8 cellular contexts compared by ENCODE assay signal in the genomic region with DNA sequence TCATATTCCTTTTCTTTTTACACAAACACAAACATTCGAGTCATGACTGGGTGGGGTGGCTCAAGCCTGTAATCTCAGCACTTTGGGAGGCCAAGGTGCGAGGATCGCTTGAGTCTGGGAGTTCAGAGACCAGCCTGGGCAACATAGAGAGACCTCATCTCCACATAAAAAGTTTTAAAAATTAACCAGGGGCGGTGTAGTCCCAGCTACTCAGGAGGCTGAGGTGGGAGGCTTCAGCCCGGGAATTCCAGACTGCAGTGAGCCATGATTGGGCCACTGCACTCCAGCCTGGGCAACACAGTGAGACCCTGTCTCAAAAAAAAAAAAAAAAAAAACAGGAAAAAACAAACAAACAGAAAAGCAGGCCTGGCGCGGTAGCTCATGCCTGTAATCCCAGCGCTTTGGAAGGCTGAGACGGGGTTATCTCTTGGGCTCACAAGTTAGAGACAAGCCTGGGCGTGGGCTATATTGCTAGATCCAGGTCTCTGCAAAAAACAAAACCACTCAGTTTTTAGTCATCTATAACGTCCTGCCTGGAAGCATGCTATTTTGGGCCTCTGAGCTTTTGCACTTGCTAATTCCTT. TPM values are rescaled to one million over a fixed set of nuclear protein-coding genes. Genes with fewer than 3 reads are reported as not detected.
DNase-seq lines count a peak whose midpoint lies in the region; ATAC-seq and TF ChIP-seq lines count a peak whose summit lies in the region.

No MANE protein-coding gene starts in this region.

- ATAC-seq in heart right ventricle = peak in 1 of 8 donors; percentile 6
- ATAC-seq in mucosa of descending colon = peak; percentile 28
- no peak for ATAC-seq in HG03571 (IDR thresholded peaks at IDR 0.05; ENCODE audit: unreplicated experiment)
- no peak for ATAC-seq in HG02840 (IDR thresholded peaks at IDR 0.05; ENCODE audit: low FRiP score, unreplicated experiment)

- CTCF ChIA-PET in mammary epithelial cell (lab: Charles Lee; ENCODE audit: low non-redundant PET) = no interaction called here

- H3K9me3 ChIP-seq in heart right ventricle (no peaks in the 10 kb centered on the region), mammary epithelial cell (replicated peaks; ENCODE audit: insufficient read depth, low read length) (no peaks in the 10 kb centered on the region), mucosa of descending colon (no peaks in the 10 kb centered on the region)

- H4K20me1 ChIP-seq in mammary epithelial cell (ENCODE audit: insufficient read depth, low read length) = no peaks in the 10 kb centered on the region

- peaks cover 0 to 30% (median 0%) of the 10 kb centered on the region in 9 donors for H3K36me3 ChIP-seq in heart right ventricle
- H3K36me3 ChIP-seq in mammary epithelial cell (ENCODE audit: insufficient read depth, low read length) = peaks cover 14% of the 10 kb centered on the region
- no peaks in the 10 kb centered on the region for H3K36me3 ChIP-seq in mucosa of descending colon (ENCODE audit: low read depth)

- peak overlapping the region; percentile 26 to 96 (median 88) for H3K27ac ChIP-seq in heart right ventricle
- peak overlapping the region; percentile 63 for H3K27ac ChIP-seq in mammary epithelial cell (ENCODE audit: insufficient read depth, low read depth, low read length)

- H2AFZ ChIP-seq in mammary epithelial cell (ENCODE audit: low read depth, low read length) = peak overlapping the region; percentile 95

- peaks cover 5 to 29% (median 19%) of the 10 kb centered on the region in 9 donors for H3K4me1 ChIP-seq in heart right ventricle
- H3K4me1 ChIP-seq in mammary epithelial cell (ENCODE audit: insufficient read depth, low read length) = peaks cover 14% of the 10 kb centered on the region
- H3K4me1 ChIP-seq in mucosa of descending colon (ENCODE audit: low read depth) = peaks cover 13% of the 10 kb centered on the region

- H3K9ac ChIP-seq in mammary epithelial cell (ENCODE audit: insufficient read depth, low read length) = peak overlapping the region; percentile 42

- 49 to 50% methylated on average over 11 of the region's 11 CpGs for WGBS in heart right ventricle, 2 donors
- WGBS in mammary epithelial cell (ENCODE audit: low coverage, missing lambda C conversion rate) = 49% methylated on average over 11 of the region's 11 CpGs

- peaks cover 30% of the 10 kb centered on the region for H3K79me2 ChIP-seq in mammary epithelial cell (ENCODE audit: insufficient read depth, low read length)

- BruUV-seq in mammary epithelial cell (replicated peaks; lab: Mats Ljungman, UMichigan) = TSS peak; percentile 49

- H3K27me3 ChIP-seq in heart right ventricle (no peaks in the 10 kb centered on the region), mammary epithelial cell (ENCODE audit: insufficient read depth, low read length) (no peaks in the 10 kb centered on the region)

- in situ Hi-C loops in mammary epithelial cell (cut with MboI; ENCODE audit: low sequenced_read_pairs in 2 of 2) = loop anchor here in 1 of 2 donors (10.0 to 25.0 kb wide), 2 partner anchors 69 to 167 kb away; no protein-coding TSS in a partner anchor

- H3K4me3 ChIP-seq in heart right ventricle (peak overlapping the region; percentile 76 to 98 (median 88)), mammary epithelial cell (replicated peaks in 1 of 3; ENCODE audit: insufficient read depth in 1 of 3, low read depth in 2 of 3, low read length in 3 of 3) (peak overlapping the region; percentile 35 to 43 (median 35)), mucosa of descending colon (no peak overlapping the region)

- TF ChIP-seq CTCF in heart right ventricle (IDR thresholded peaks at IDR 0.05) (no peak), mammary epithelial cell (conservative IDR thresholded peaks at IDR 0.05 in 1 of 2, IDR thresholded peaks at IDR 0.05 in 1 of 2; ENCODE audit: extremely low read depth in 1 of 2, insufficient read depth in 1 of 2, low read depth in 1 of 2, low read length in 2 of 2) (no peak), mucosa of descending colon (IDR thresholded peaks at IDR 0.05) (no peak)

- peak overlapping the region; percentile 96 for H3K4me2 ChIP-seq in mammary epithelial cell (ENCODE audit: insufficient read depth, low read depth, low read length)

- DNase-seq in heart right ventricle (no peak), cardiac septum (ENCODE audit: low spot score) (no peak), mammary epithelial cell (no peak), mucosa of descending colon (peak in 2 of 3 donors; percentile 46 to 47), NCI-H526 treated with DMSO at 0.1 percent for 48 hours (lab: John Stamatoyannopoulos, UW) (no peak), GM19238 (ENCODE audit: insufficient read length, low spot score) (no peak)

- dilution Hi-C loops in mammary epithelial cell (cut with HindIII; ENCODE audit: low sequenced_read_pairs) = no loop called here

- intact Hi-C loops in heart right ventricle (cut with DNase I) (loop anchor here in 4 of 10 donors (5.0 to 10.0 kb wide), 3 partner anchors 52 to 479 kb away; partner anchors contain the start of genes NUCB1 (in 4 of the 4) and CA11 (in 1 of the 4)), cardiac septum (cut with DNase I) (loop anchor here (1.0 to 5.0 kb wide), 3 partner anchors 11 to 77 kb away; partner anchors contain the start of genes FTL and TULP2), mammary epithelial cell (cut with micrococcal nuclease) (loop anchor here (1.0 to 2.0 kb wide), 3 partner anchors 29 to 79 kb away; partner anchors contain the start of gene NUCB1), mucosa of descending colon (cut with DNase I, micrococcal nuclease) (no loop called here)

RNA-seq across cellular contexts. Expression of gene BAX, which starts 0.6 kb away (rescaled TPM):
- 10 to 100 TPM; 11.5 to 41.5 (median 19.5) TPM for total RNA-seq in heart right ventricle
- polyA plus RNA-seq in heart right ventricle = 10 to 100 TPM; 17.6 to 37.4 TPM
- 25.6 TPM for total RNA-seq in cardiac septum
- total RNA-seq in mammary epithelial cell = 100 to 1,000 TPM in 1 of 2 donors, 10 to 100 TPM in 1; 53.7 to 180 TPM
- 77.6 TPM for polyA plus RNA-seq in mammary epithelial cell
- 74.0 TPM for polyA minus RNA-seq in mammary epithelial cell
- 100 to 1,000 TPM in 2 of 3 donors, 10 to 100 TPM in 1; 90.2 to 128 (median 125) TPM for total RNA-seq in mucosa of descending colon

RNA-seq across cellular contexts. Expression of gene FTL, which starts 11.0 kb away (rescaled TPM):
- 1,000 to 10,000 TPM in 2 of 10 donors, 100 to 1,000 TPM in 8; 450 to 3,518 (median 637) TPM for total RNA-seq in heart right ventricle
- 1,000 to 10,000 TPM; 1,046 to 1,578 TPM for polyA plus RNA-seq in heart right ventricle
- 827 TPM for total RNA-seq in cardiac septum
- 100 to 1,000 TPM; 186 to 287 TPM for total RNA-seq in mammary epithelial cell
- polyA plus RNA-seq in mammary epithelial cell = 181 TPM
- 416 TPM for polyA minus RNA-seq in mammary epithelial cell
- 1,000 to 10,000 TPM; 1,659 to 1,792 (median 1,691) TPM for total RNA-seq in mucosa of descending colon

RNA-seq across cellular contexts. Expression of gene DHDH, which starts 20.6 kb away (rescaled TPM):
- total RNA-seq in heart right ventricle (under 1 TPM in 1 of 10 donors, not detected in 9; 0.51 TPM), cardiac septum (not detected), mammary epithelial cell (1 to 10 TPM in 1 of 2 donors, under 1 TPM in 1; 0.33 to 3.0 TPM), mucosa of descending colon (under 1 TPM in 1 of 3 donors, not detected in 2; 0.52 TPM)
- polyA plus RNA-seq in heart right ventricle (under 1 TPM in 1 of 2 donors, not detected in 1; 0.17 TPM), mammary epithelial cell (3.7 TPM)
- polyA minus RNA-seq in mammary epithelial cell = 2.9 TPM

RNA-seq across cellular contexts. Expression of gene GYS1, which starts 39.0 kb away (rescaled TPM):
- 100 to 1,000 TPM; 139 to 245 (median 201) TPM for total RNA-seq in heart right ventricle
- 100 to 1,000 TPM; 114 to 128 TPM for polyA plus RNA-seq in heart right ventricle
- 175 TPM for total RNA-seq in cardiac septum
- 10 to 100 TPM; 40.0 to 79.8 TPM for total RNA-seq in mammary epithelial cell
- 88.3 TPM for polyA plus RNA-seq in mammary epithelial cell
- 362 TPM for polyA minus RNA-seq in mammary epithelial cell
- 10 to 100 TPM; 40.1 to 49.3 (median 40.2) TPM for total RNA-seq in mucosa of descending colon

RNA-seq across cellular contexts. Expression of gene RUVBL2, which starts 39.6 kb away (rescaled TPM):
- total RNA-seq in heart right ventricle = 10 to 100 TPM; 40.1 to 60.4 (median 49.3) TPM
- polyA plus RNA-seq in heart right ventricle = 100 to 1,000 TPM in 1 of 2 donors, 10 to 100 TPM in 1; 60.1 to 108 TPM
- total RNA-seq in cardiac septum = 39.2 TPM
- 100 to 1,000 TPM; 108 to 148 TPM for total RNA-seq in mammary epithelial cell
- polyA plus RNA-seq in mammary epithelial cell = 256 TPM
- polyA minus RNA-seq in mammary epithelial cell = 120 TPM
- 10 to 100 TPM; 47.4 to 68.8 (median 57.3) TPM for total RNA-seq in mucosa of descending colon

Comparison
In these comparisons a context has a peak if more than half of its experiments do, and no peak if none do; other contexts are left out.
1. DNase-seq: peak in mucosa of descending colon (2 of 3); none in heart right ventricle (0 of 2), cardiac septum (single experiment), mammary epithelial cell (single experiment), NCI-H526 treated with DMSO at 0.1 percent for 48 hours (single experiment) and GM19238 (single experiment).
2. intact Hi-C loops: an anchor here in cardiac septum (1.0 to 5.0 kb wide) and mammary epithelial cell (1.0 to 2.0 kb wide); none called in mucosa of descending colon.